In genomic region chr19:47266401-47266885, GRCh38 we compare ENCODE assay signal across 1 cellular context.
TF ChIP-seq lines count a peak whose summit lies in the region.

No MANE protein-coding gene starts in this region.

TF ChIP-seq in HepG2, 621 proteins besides CTCF, POLR2A, EP300 and RAD21:
- TF ChIP-seq RBFOX2 (IDR thresholded peaks at IDR 0.05; ENCODE audit: low read depth, low read length) (peak; percentile 41; the same call in 1 of the 2 replicates), GMEB2 (CRISPR knock-in tag; IDR thresholded peaks at IDR 0.05; ENCODE audit: low read depth) (no peak), AGO2 (optimal IDR thresholded peaks at IDR 0.05; ENCODE audit: low read depth, low read length) (peak; percentile 23)
